In the genomic region with DNA sequence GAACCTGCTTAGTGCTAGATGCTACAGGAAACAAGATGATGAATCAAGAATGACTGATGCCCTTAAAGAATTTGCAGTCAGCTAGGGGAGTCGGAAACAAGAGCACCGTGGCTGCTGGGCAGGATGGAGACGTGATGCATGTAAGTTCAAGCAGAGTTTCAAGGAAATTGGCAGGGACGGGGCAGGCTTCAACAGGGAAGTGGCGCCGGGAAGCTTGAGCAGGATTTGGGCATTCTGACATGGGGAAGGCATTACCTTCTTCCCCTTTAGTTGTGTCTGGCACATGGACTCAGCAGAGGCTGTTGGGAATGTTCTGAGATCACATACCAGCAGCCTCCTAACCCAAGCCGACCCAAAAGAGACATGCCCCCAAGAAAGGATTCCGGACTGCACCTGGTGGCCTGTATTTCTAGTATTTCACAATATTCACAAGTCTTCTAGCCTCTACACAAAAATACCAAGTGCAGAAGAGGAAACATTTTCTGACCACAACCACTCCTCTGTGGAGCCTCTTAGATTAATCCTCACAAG, we compare ENCODE assay signal across 1 cellular context.
TF ChIP-seq lines count a peak whose summit lies in the region.

No MANE protein-coding gene starts in this region.

TF ChIP-seq in WTC11, 78 proteins besides CTCF, POLR2A, EP300 and RAD21 (continued from another document):
- TF ChIP-seq, protein P1, sequence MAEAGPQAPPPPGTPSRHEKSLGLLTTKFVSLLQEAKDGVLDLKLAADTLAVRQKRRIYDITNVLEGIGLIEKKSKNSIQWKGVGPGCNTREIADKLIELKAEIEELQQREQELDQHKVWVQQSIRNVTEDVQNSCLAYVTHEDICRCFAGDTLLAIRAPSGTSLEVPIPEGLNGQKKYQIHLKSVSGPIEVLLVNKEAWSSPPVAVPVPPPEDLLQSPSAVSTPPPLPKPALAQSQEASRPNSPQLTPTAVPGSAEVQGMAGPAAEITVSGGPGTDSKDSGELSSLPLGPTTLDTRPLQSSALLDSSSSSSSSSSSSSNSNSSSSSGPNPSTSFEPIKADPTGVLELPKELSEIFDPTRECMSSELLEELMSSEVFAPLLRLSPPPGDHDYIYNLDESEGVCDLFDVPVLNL (CRISPR knock-in tag; IDR thresholded peaks at IDR 0.05; ENCODE audit: borderline replicate concordance, low read depth), result no peak
- no peak for TF ChIP-seq ZNF671 (CRISPR knock-in tag; IDR thresholded peaks at IDR 0.05)
- no peak for TF ChIP-seq MYBL2 (CRISPR knock-in tag; IDR thresholded peaks at IDR 0.05)
- no peak for TF ChIP-seq ZNF121 (CRISPR knock-in tag; IDR thresholded peaks at IDR 0.05)
- no peak for TF ChIP-seq ZNF396 (CRISPR knock-in tag; IDR thresholded peaks at IDR 0.05; ENCODE audit: borderline replicate concordance)
- no peak for TF ChIP-seq ZBTB43 (CRISPR knock-in tag; IDR thresholded peaks at IDR 0.05)
- no peak for TF ChIP-seq ZNF232 (CRISPR knock-in tag; IDR thresholded peaks at IDR 0.05)
- TF ChIP-seq NR2C2 (CRISPR knock-in tag; IDR thresholded peaks at IDR 0.05), result no peak
- no peak for TF ChIP-seq FOXP1 (CRISPR knock-in tag; IDR thresholded peaks at IDR 0.05; ENCODE audit: borderline replicate concordance)
- TF ChIP-seq ARID4B (CRISPR knock-in tag; IDR thresholded peaks at IDR 0.05; ENCODE audit: borderline replicate concordance), result no peak
TF ChIP-seq in WTC11: peak in this region for 0.
